In genomic region chr3:49668414-49668797, GRCh38 we compare ENCODE assay signal across 13 cellular contexts. TPM values are rescaled to one million over a fixed set of nuclear protein-coding genes. Genes with fewer than 3 reads are reported as not detected.
A peak's percentile ranks its signal among the peaks of the same experiment; 100 is the strongest.
DNase-seq lines count a peak whose midpoint lies in the region; ATAC-seq lines count a peak whose summit lies in the region.
"Had no signal": no experiment of that assay in that cellular context is flagged by ENCODE, and none has a peak within 500 bp of the region (broad histone marks: within the 10 kb centered on the region; RNA-seq: fewer than 3 reads in every experiment).

No MANE protein-coding gene starts in this region.

- peaks cover 5% of the 10 kb centered on the region for H3K4me1 ChIP-seq in effector memory CD4-positive, alpha-beta T cell (ENCODE audit: control insufficient read depth, insufficient read depth, low read length, poor library complexity, severe bottlenecking)

- H3K27me3 ChIP-seq in effector memory CD4-positive, alpha-beta T cell (replicated peaks; ENCODE audit: control insufficient read depth, insufficient read depth, low read length, poor library complexity, severe bottlenecking) = no peaks in the 10 kb centered on the region

- no peaks in the 10 kb centered on the region for H3K9me3 ChIP-seq in effector memory CD4-positive, alpha-beta T cell (ENCODE audit: control insufficient read depth, low read length)

- no peaks in the 10 kb centered on the region for H3K36me3 ChIP-seq in effector memory CD4-positive, alpha-beta T cell (ENCODE audit: control insufficient read depth, insufficient read depth, low read length)

- peak; percentile 34 for DNase-seq in ACHN
- peak; percentile 42 for DNase-seq in HK-2 (ENCODE audit: unreplicated experiment)
- DNase-seq in T1000 (lab: John Stamatoyannopoulos, UW) = peak; percentile 12
- no peak for DNase-seq in left lobe of liver (ENCODE audit: low spot score)
- no peak for DNase-seq in effector memory CD4-positive, alpha-beta T cell
- DNase-seq in NCI-H1417 treated with DMSO at 0.1 percent for 48 hours (lab: John Stamatoyannopoulos, UW) = no peak
- DNase-seq in activated gamma-delta T cell (lab: John Stamatoyannopoulos, UW) = no peak
- DNase-seq: cortex of kidney, naive B cell, NCI-H226, RPMI8226 had no signal

- in situ Hi-C loops in ACHN (cut with HindIII; ENCODE audit: low pct_ligation_motif_present, low pct_unique_long_range_greater_than_20kb, low sequenced_read_pairs) = no loop called here

- ATAC-seq in left lobe of liver (peak; percentile 0), GM21717 (IDR thresholded peaks at IDR 0.05; ENCODE audit: unreplicated experiment) (no peak)

- no peak overlapping the region for H3K27ac ChIP-seq in effector memory CD4-positive, alpha-beta T cell (ENCODE audit: insufficient read depth, low read length, poor library complexity, severe bottlenecking)

- H3K4me3 ChIP-seq in effector memory CD4-positive, alpha-beta T cell (ENCODE audit: insufficient read depth, low read depth, low read length, poor library complexity, severe bottlenecking) = no peak overlapping the region

RNA-seq across cellular contexts. Expression of gene APEH, which starts 5.7 kb away (rescaled TPM):
- 74.4 TPM for total RNA-seq in left lobe of liver

RNA-seq across cellular contexts. Expression of gene MST1, which starts 20.9 kb away (rescaled TPM):
- total RNA-seq in left lobe of liver = 838 TPM

RNA-seq across cellular contexts. Expression of gene RNF123, which starts 21.0 kb away (rescaled TPM):
- total RNA-seq in left lobe of liver = 59.4 TPM

RNA-seq across cellular contexts. Expression of gene AMIGO3, which starts 51.1 kb away (rescaled TPM):
- not detected for total RNA-seq in left lobe of liver
- total RNA-seq: urinary bladder had no signal

RNA-seq across cellular contexts. Expression of gene GMPPB, which starts 55.3 kb away (rescaled TPM):
- total RNA-seq in left lobe of liver = 38.0 TPM

Comparison
In these comparisons a context has a peak if more than half of its experiments do, and no peak if none do; other contexts are left out.
1. DNase-seq: peak in ACHN (single experiment), HK-2 (single experiment) and T1000 (single experiment); none in left lobe of liver (single experiment), effector memory CD4-positive, alpha-beta T cell (0 of 3), NCI-H1417 treated with DMSO at 0.1 percent for 48 hours (single experiment) and activated gamma-delta T cell (single experiment).